ENCODE assay signal across 26 cellular contexts in the genomic region with DNA sequence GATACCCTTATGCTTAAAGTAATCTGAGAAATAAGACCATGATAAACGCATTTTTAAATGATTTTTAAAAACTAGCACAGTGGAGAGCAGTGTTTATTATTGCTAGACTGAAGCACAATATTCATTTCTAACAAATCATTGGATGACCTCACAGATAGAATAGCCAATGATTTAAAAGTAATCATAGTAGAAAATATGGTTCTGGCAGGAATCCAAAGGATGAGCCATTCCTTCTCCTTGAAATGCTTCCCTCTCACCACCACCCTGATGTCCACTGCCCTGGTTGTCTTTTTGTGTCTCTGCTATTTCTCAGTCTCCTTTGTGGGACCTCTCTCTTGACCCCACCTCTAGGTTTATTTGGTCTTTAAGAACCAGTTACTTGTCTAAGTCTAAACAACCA.
A peak's percentile ranks its signal among the peaks of the same experiment; 100 is the strongest.
DNase-seq lines count a peak whose midpoint lies in the region; ATAC-seq and TF ChIP-seq lines count a peak whose summit lies in the region.
"Had no signal": no experiment of that assay in that cellular context is flagged by ENCODE, and none has a peak within 500 bp of the region (broad histone marks: within the 10 kb centered on the region; RNA-seq: fewer than 3 reads in every experiment).

No MANE protein-coding gene starts in this region.

- in situ Hi-C loops in IMR-90 (cut with MboI; ENCODE audit: low sequenced_read_pairs): no loop called here

- CTCF ChIA-PET in SK-N-SH (lab: Yijun Ruan, JAX) (no interaction called here), IMR-90 (lab: Yijun Ruan, JAX) (no interaction called here)

- BruUV-seq in IMR-90 (replicated peaks; lab: Mats Ljungman, UMichigan): no TSS peak

- H3K18ac ChIP-seq in IMR-90 (ENCODE audit: low read depth, low read length): no peak overlapping the region

- H3K9me3 Mint-ChIP-seq in naive thymus-derived CD8-positive, alpha-beta T cell: peaks cover 0 to 14% (median 0%) of the 10 kb centered on the region in 9 donors
- H3K9me3 Mint-ChIP-seq: CD4-positive, alpha-beta T cell; GM23338; H9 had no signal

- no peak overlapping the region for H2BK5ac ChIP-seq in IMR-90 (ENCODE audit: low read depth, low read length, poor library complexity, severe bottlenecking)

- no peak overlapping the region for H2BK120ac ChIP-seq in IMR-90 (ENCODE audit: low read depth, low read length)

- no peak overlapping the region for H4K8ac ChIP-seq in IMR-90 (ENCODE audit: low read depth in 2 of 2, low read length in 2 of 2)

- H3K27ac Mint-ChIP-seq in naive thymus-derived CD8-positive, alpha-beta T cell: no peak overlapping the region
- H3K27ac Mint-ChIP-seq: CD4-positive, alpha-beta T cell; GM23338; H9; IgD-negative memory B cell had no signal

- no peaks in the 10 kb centered on the region; a peak in 1 of 4 replicates for H3K4me1 ChIP-seq in SK-N-SH (ENCODE audit: control insufficient read depth in 1 of 2, insufficient read depth in 2 of 2, low read depth in 1 of 2, low read length in 1 of 2)
- H3K4me1 ChIP-seq in IMR-90 (ENCODE audit: control insufficient read depth, insufficient read depth, low read length): peaks cover 2% of the 10 kb centered on the region; the same call in 1 of the 2 replicates
- H3K4me1 ChIP-seq: BLaER1 had no signal

- H3K9me2 ChIP-seq in SK-N-SH: no peaks in the 10 kb centered on the region

- no peaks in the 10 kb centered on the region for H3K36me3 Mint-ChIP-seq in naive thymus-derived CD8-positive, alpha-beta T cell
- H3K36me3 Mint-ChIP-seq: IgD-negative memory B cell had no signal

- no peak overlapping the region for H2AFZ ChIP-seq in SK-N-SH (ENCODE audit: low read depth)
- no peak overlapping the region for H2AFZ ChIP-seq in IMR-90 (replicated peaks; ENCODE audit: low read length, poor library complexity)
- H2AFZ ChIP-seq: GM23338 had no signal

- no peak for TF ChIP-seq CTCF in SK-N-SH (IDR thresholded peaks at IDR 0.05)
- no peak for TF ChIP-seq CTCF in IMR-90 (conservative IDR thresholded peaks at IDR 0.05; ENCODE audit: low read depth, low read length)
- TF ChIP-seq CTCF in fibroblast of mammary gland (conservative IDR thresholded peaks at IDR 0.05; ENCODE audit: control insufficient read depth, insufficient read depth, low read depth, low read length): no peak

- H3K14ac ChIP-seq in IMR-90 (replicated peaks; ENCODE audit: low read depth, low read length): no peak overlapping the region

- POLR2A ChIA-PET in SK-N-SH (lab: Yijun Ruan, JAX) (no interaction called here), IMR-90 (lab: Charles Lee; ENCODE audit: unreplicated experiment) (no interaction called here)
- POLR2A ChIA-PET in naive thymus-derived CD8-positive, alpha-beta T cell (lab: Charles Lee): no interaction called here

- intact Hi-C loops in IMR-90 (cut with micrococcal nuclease): no loop called here

- TF ChIP-seq POLR2A in IMR-90 (IDR thresholded peaks at IDR 0.05; ENCODE audit: low read depth, low read length): no peak

- no peak overlapping the region for H3K9ac ChIP-seq in SK-N-SH
- no peak overlapping the region for H3K9ac ChIP-seq in IMR-90 (ENCODE audit: low read depth, low read length)
- H3K9ac ChIP-seq: BLaER1, KMS-11 had no signal

- H4K20me1 ChIP-seq in SK-N-SH (ENCODE audit: insufficient read depth) (no peaks in the 10 kb centered on the region), IMR-90 (ENCODE audit: insufficient read depth, low read length) (peaks cover 2% of the 10 kb centered on the region; the same call in 1 of the 2 replicates)
- H4K20me1 ChIP-seq: BLaER1 had no signal

- H2AK5ac ChIP-seq in IMR-90 (ENCODE audit: low read depth, low read length): no peak overlapping the region

- no peak overlapping the region for H3K4me3 Mint-ChIP-seq in naive thymus-derived CD8-positive, alpha-beta T cell
- H3K4me3 Mint-ChIP-seq: CD4-positive, alpha-beta T cell; GM23338; H9; IgD-negative memory B cell had no signal

- H3K4me3 ChIP-seq in SK-N-SH (ENCODE audit: low read depth in 2 of 2, low read length in 1 of 2) (no peak overlapping the region), IMR-90 (ENCODE audit: insufficient read depth, low read depth, low read length) (no peak overlapping the region), fibroblast of mammary gland (ENCODE audit: control insufficient read depth, low read depth, low read length) (no peak overlapping the region)
- H3K4me3 ChIP-seq: BLaER1, GM12878, GM23338 had no signal

- no peaks in the 10 kb centered on the region for H3K9me3 ChIP-seq in SK-N-SH
- H3K9me3 ChIP-seq in IMR-90 (ENCODE audit: control insufficient read depth, insufficient read depth, low read length): no peaks in the 10 kb centered on the region
- H3K9me3 ChIP-seq: BLaER1 had no signal

- no peak for TF ChIP-seq EP300 in SK-N-SH (IDR thresholded peaks at IDR 0.05; ENCODE audit: borderline replicate concordance in 1 of 2, low read depth in 1 of 2, low read length in 1 of 2)

- DNase-seq in SK-N-SH: no peak
- peak; percentile 63 for DNase-seq in IMR-90
- peak; percentile 66 for DNase-seq in fibroblast of mammary gland (ENCODE audit: low read depth)
- DNase-seq in naive thymus-derived CD8-positive, alpha-beta T cell: no peak
- DNase-seq in NCI-H1694 (lab: John Stamatoyannopoulos, UW): no peak
- DNase-seq: 8988T; ACHN; CD4-positive, alpha-beta T cell; GDM1; H9; NCI-H1048; NCI-H1417; NCI-H1694 treated with DMSO at 0.1 percent for 48 hours; NCI-H2081 treated with DMSO at 0.1 percent for 48 hours; NCI-H2171; NCI-H226; NCI-H524; NCI-H748 treated with DMSO at 0.1 percent for 48 hours had no signal

- no peak overlapping the region for H3K4ac ChIP-seq in IMR-90 (ENCODE audit: low read depth, low read length)

- H3K23ac ChIP-seq in IMR-90 (ENCODE audit: low read depth, low read length): no peak overlapping the region

- H3K27ac ChIP-seq in SK-N-SH (ENCODE audit: low read depth in 2 of 2, low read length in 1 of 2) (no peak overlapping the region), IMR-90 (ENCODE audit: insufficient read depth, low read length) (no peak overlapping the region)
- H3K27ac ChIP-seq: BLaER1, KMS-11 had no signal

- no peak overlapping the region for H4K91ac ChIP-seq in IMR-90 (ENCODE audit: insufficient read depth, low read depth, low read length)

- no peaks in the 10 kb centered on the region for H3K9me1 ChIP-seq in IMR-90 (ENCODE audit: insufficient read depth, low read length)

- no peaks in the 10 kb centered on the region for H3K27me3 Mint-ChIP-seq in naive thymus-derived CD8-positive, alpha-beta T cell
- H3K27me3 Mint-ChIP-seq: CD4-positive, alpha-beta T cell; IgD-negative memory B cell had no signal

- no peaks in the 10 kb centered on the region for H3K4me1 Mint-ChIP-seq in naive thymus-derived CD8-positive, alpha-beta T cell
- H3K4me1 Mint-ChIP-seq: IgD-negative memory B cell had no signal

- TF ChIP-seq RAD21 in SK-N-SH (IDR thresholded peaks at IDR 0.05; ENCODE audit: low read length) (no peak), IMR-90 (IDR thresholded peaks at IDR 0.05; ENCODE audit: low read length) (no peak)

- no peak overlapping the region for H3K56ac ChIP-seq in IMR-90 (ENCODE audit: extremely low read depth, insufficient read depth, low read length)

- ATAC-seq in SK-N-SH treated with all-trans-retinoic acid at 6 μM for 48 hours (no peak), IMR-90 (ENCODE audit: low read depth) (0 out of 2 replicates have a peak, but pooled peaks have one; percentile 11), GM21515 (IDR thresholded peaks at IDR 0.05; ENCODE audit: unreplicated experiment) (no peak), HG02678 (IDR thresholded peaks at IDR 0.05; ENCODE audit: unreplicated experiment) (no peak)
- ATAC-seq in naive thymus-derived CD8-positive, alpha-beta T cell: no peak
- ATAC-seq: GM12878 had no signal

- no peak overlapping the region for H4K5ac ChIP-seq in IMR-90 (ENCODE audit: low read depth, low read length)

- H3K79me2 ChIP-seq in SK-N-SH (ENCODE audit: insufficient read depth): no peaks in the 10 kb centered on the region

- H3F3A ChIP-seq in SK-N-SH (replicated peaks; ENCODE audit: insufficient read depth): no peaks in the 10 kb centered on the region

- 86% methylated on average over 1 of the region's 1 CpG for WGBS in SK-N-SH (ENCODE audit: low lambda C conversion rate)
- WGBS in IMR-90 (ENCODE audit: extremely low coverage in 2 of 2, insufficient read length in 1 of 2), 2 experiments: no CpG with 5 or more reads among the region's 1 CpG

- no peak overlapping the region for H2BK15ac ChIP-seq in IMR-90 (ENCODE audit: low read depth, low read length)

- dilution Hi-C loops in IMR-90 (cut with HindIII; ENCODE audit: low sequenced_read_pairs, unreplicated experiment): no loop called here

- H2BK20ac ChIP-seq in IMR-90 (ENCODE audit: low read depth, low read length): no peak overlapping the region

- no peak overlapping the region for H3K4me2 ChIP-seq in SK-N-SH
- H3K4me2 ChIP-seq in IMR-90 (ENCODE audit: low read depth, low read length): no peak overlapping the region
- H3K4me2 ChIP-seq: BLaER1, GM23338, KMS-11 had no signal

- H3K79me1 ChIP-seq in IMR-90 (ENCODE audit: low read depth in 1 of 2, low read length in 2 of 2): peaks cover 12 to 27% of the 10 kb centered on the region in 2 experiments; a peak in 3 of 4 replicates

- no peaks in the 10 kb centered on the region for H3K36me3 ChIP-seq in SK-N-SH (replicated peaks in 1 of 2; ENCODE audit: control insufficient read depth in 1 of 2, insufficient read depth in 2 of 2, low read length in 1 of 2)
- no peaks in the 10 kb centered on the region for H3K36me3 ChIP-seq in IMR-90 (ENCODE audit: control insufficient read depth, insufficient read depth, low read length)
- H3K36me3 ChIP-seq: BLaER1 had no signal

- H3K27me3 ChIP-seq in SK-N-SH (ENCODE audit: insufficient read depth) (no peaks in the 10 kb centered on the region), IMR-90 (ENCODE audit: control insufficient read depth, insufficient read depth, low read length) (no peaks in the 10 kb centered on the region)
- H3K27me3 ChIP-seq: BLaER1 had no signal

- no peak overlapping the region for H2AK9ac ChIP-seq in IMR-90 (replicated peaks; ENCODE audit: low read depth, low read length, poor library complexity)

TF ChIP-seq in SK-N-SH, 30 proteins besides CTCF, POLR2A, EP300 and RAD21:
- TF ChIP-seq TCF12 (IDR thresholded peaks at IDR 0.05) (no peak), NFIC (IDR thresholded peaks at IDR 0.05; ENCODE audit: borderline replicate concordance) (peak; percentile 57; the same call in 1 of the 2 replicates)

TF ChIP-seq in SK-N-SH treated with all-trans-retinoic acid at 6 μM for 48 hours, 23 proteins besides CTCF, POLR2A, EP300 and RAD21 (continues in another document):
- TF ChIP-seq ZC3H10 (CRISPR knock-in tag; IDR thresholded peaks at IDR 0.05) (no peak), ZFP3 (CRISPR knock-in tag; IDR thresholded peaks at IDR 0.05) (no peak), GLIS3 (CRISPR knock-in tag; IDR thresholded peaks at IDR 0.05) (no peak)

TF ChIP-seq in IMR-90, 13 proteins besides CTCF, POLR2A, EP300 and RAD21 (continues in another document):
- TF ChIP-seq MAZ (IDR thresholded peaks at IDR 0.05; ENCODE audit: borderline replicate concordance, low read depth, low read length): no peak
- no peak for TF ChIP-seq FOS (IDR thresholded peaks at IDR 0.05; ENCODE audit: low read depth, low read length)

Comparison
In these comparisons a context has a peak if more than half of its experiments do, and no peak if none do; other contexts are left out.
1. DNase-seq: peak in IMR-90 (single experiment) and fibroblast of mammary gland (single experiment); none in SK-N-SH (single experiment), naive thymus-derived CD8-positive, alpha-beta T cell (0 of 10) and NCI-H1694 (single experiment).